In genomic region chr2:215419113-215419512, GRCh38 we compare ENCODE assay signal across 1 cellular context.
TF ChIP-seq lines count a peak whose summit lies in the region.

No MANE protein-coding gene starts in this region.

TF ChIP-seq in HepG2, 621 proteins besides CTCF, POLR2A, EP300 and RAD21:
- TF ChIP-seq HNRNPL (IDR thresholded peaks at IDR 0.05; ENCODE audit: low read depth, low read length) (0 out of 2 replicates have a peak, but pooled peaks have one; percentile 68), RBM22 (optimal IDR thresholded peaks at IDR 0.05; ENCODE audit: low read length) (peak; percentile 77), KLF6 (CRISPR knock-in tag; IDR thresholded peaks at IDR 0.05) (0 out of 2 replicates have a peak, but pooled peaks have one; percentile 14), SOX13 (IDR thresholded peaks at IDR 0.05) (0 out of 2 replicates have a peak, but pooled peaks have one; percentile 1), SOX13 (CRISPR knock-in tag; conservative IDR thresholded peaks at IDR 0.05 in 1 of 2, IDR thresholded peaks at IDR 0.05 in 1 of 2) (no peak), RBFOX2 (IDR thresholded peaks at IDR 0.05; ENCODE audit: low read depth, low read length) (peak; percentile 39; the same call in 1 of the 2 replicates), PAF1 (CRISPR knock-in tag; IDR thresholded peaks at IDR 0.05) (0 out of 2 replicates have a peak, but pooled peaks have one; percentile 82), KLF12 (CRISPR knock-in tag; IDR thresholded peaks at IDR 0.05; ENCODE audit: borderline replicate concordance) (no peak), IRX3 (CRISPR knock-in tag; IDR thresholded peaks at IDR 0.05; ENCODE audit: borderline replicate concordance, low read depth) (no peak)
- TF ChIP-seq, protein P1, sequence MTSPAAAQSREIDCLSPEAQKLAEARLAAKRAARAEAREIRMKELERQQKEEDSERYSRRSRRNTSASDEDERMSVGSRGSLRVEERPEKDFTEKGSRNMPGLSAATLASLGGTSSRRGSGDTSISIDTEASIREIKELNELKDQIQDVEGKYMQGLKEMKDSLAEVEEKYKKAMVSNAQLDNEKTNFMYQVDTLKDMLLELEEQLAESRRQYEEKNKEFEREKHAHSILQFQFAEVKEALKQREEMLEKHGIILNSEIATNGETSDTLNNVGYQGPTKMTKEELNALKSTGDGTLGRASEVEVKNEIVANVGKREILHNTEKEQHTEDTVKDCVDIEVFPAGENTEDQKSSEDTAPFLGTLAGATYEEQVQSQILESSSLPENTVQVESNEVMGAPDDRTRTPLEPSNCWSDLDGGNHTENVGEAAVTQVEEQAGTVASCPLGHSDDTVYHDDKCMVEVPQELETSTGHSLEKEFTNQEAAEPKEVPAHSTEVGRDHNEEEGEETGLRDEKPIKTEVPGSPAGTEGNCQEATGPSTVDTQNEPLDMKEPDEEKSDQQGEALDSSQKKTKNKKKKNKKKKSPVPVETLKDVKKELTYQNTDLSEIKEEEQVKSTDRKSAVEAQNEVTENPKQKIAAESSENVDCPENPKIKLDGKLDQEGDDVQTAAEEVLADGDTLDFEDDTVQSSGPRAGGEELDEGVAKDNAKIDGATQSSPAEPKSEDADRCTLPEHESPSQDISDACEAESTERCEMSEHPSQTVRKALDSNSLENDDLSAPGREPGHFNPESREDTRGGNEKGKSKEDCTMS (CRISPR knock-in tag; conservative IDR thresholded peaks at IDR 0.05): 0 out of 2 replicates have a peak, but pooled peaks have one; percentile 37
- TF ChIP-seq, protein P2, sequence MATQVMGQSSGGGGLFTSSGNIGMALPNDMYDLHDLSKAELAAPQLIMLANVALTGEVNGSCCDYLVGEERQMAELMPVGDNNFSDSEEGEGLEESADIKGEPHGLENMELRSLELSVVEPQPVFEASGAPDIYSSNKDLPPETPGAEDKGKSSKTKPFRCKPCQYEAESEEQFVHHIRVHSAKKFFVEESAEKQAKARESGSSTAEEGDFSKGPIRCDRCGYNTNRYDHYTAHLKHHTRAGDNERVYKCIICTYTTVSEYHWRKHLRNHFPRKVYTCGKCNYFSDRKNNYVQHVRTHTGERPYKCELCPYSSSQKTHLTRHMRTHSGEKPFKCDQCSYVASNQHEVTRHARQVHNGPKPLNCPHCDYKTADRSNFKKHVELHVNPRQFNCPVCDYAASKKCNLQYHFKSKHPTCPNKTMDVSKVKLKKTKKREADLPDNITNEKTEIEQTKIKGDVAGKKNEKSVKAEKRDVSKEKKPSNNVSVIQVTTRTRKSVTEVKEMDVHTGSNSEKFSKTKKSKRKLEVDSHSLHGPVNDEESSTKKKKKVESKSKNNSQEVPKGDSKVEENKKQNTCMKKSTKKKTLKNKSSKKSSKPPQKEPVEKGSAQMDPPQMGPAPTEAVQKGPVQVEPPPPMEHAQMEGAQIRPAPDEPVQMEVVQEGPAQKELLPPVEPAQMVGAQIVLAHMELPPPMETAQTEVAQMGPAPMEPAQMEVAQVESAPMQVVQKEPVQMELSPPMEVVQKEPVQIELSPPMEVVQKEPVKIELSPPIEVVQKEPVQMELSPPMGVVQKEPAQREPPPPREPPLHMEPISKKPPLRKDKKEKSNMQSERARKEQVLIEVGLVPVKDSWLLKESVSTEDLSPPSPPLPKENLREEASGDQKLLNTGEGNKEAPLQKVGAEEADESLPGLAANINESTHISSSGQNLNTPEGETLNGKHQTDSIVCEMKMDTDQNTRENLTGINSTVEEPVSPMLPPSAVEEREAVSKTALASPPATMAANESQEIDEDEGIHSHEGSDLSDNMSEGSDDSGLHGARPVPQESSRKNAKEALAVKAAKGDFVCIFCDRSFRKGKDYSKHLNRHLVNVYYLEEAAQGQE (IDR thresholded peaks at IDR 0.05; ENCODE audit: borderline replicate concordance in 1 of 2, low read depth in 1 of 2, low read length in 2 of 2): no peak
